11 cellular contexts compared by ENCODE assay signal in genomic region chr10:127908106-127908957, GRCh38. TPM values are rescaled to one million over a fixed set of nuclear protein-coding genes. Genes with fewer than 3 reads are reported as not detected.
A peak's percentile ranks its signal among the peaks of the same experiment; 100 is the strongest.
DNase-seq lines count a peak whose midpoint lies in the region; ATAC-seq and TF ChIP-seq lines count a peak whose summit lies in the region.
"Had no signal": no experiment of that assay in that cellular context is flagged by ENCODE, and none has a peak within 500 bp of the region (broad histone marks: within the 10 kb centered on the region; RNA-seq: fewer than 3 reads in every experiment).

No MANE protein-coding gene starts in this region.

- TF ChIP-seq CTCF in brain microvascular endothelial cell (IDR thresholded peaks at IDR 0.05; ENCODE audit: low read depth, low read length, missing control alignments): no peak
- TF ChIP-seq CTCF in type B pancreatic cell (conservative IDR thresholded peaks at IDR 0.05): no peak

- DNase-seq in activated naive CD8-positive, alpha-beta T cell treated with anti-CD3 and anti-CD28 coated beads for 36 hours: no peak
- peak; percentile 96 for DNase-seq in brain microvascular endothelial cell
- no peak for DNase-seq in type B pancreatic cell (ENCODE audit: extremely low spot score, unreplicated experiment)
- no peak for DNase-seq in NCI-H446 (lab: John Stamatoyannopoulos, UW)
- no peak for DNase-seq in NCI-H1694 (lab: John Stamatoyannopoulos, UW)

- H3K4me1 ChIP-seq in mononuclear cell (ENCODE audit: insufficient read depth, low read length): peaks cover 16% of the 10 kb centered on the region

- no peak for ATAC-seq in GM21717 (IDR thresholded peaks at IDR 0.05; ENCODE audit: unreplicated experiment)

- no peaks in the 10 kb centered on the region for H3K36me3 ChIP-seq in brain microvascular endothelial cell (replicated peaks)

- no peaks in the 10 kb centered on the region for H3K36me3 Mint-ChIP-seq in activated naive CD8-positive, alpha-beta T cell
- peaks cover 1% of the 10 kb centered on the region for H3K36me3 Mint-ChIP-seq in activated naive CD8-positive, alpha-beta T cell treated with anti-CD3 and anti-CD28 coated beads for 36 hours
- H3K36me3 Mint-ChIP-seq in type B pancreatic cell: no peaks in the 10 kb centered on the region
- H3K36me3 Mint-ChIP-seq: CD4-positive, CD25-positive, alpha-beta regulatory T cell had no signal

- H3K4me3 ChIP-seq in brain microvascular endothelial cell (ENCODE audit: low read depth, low read length): peak overlapping the region; percentile 75
- peak overlapping the region; percentile 57 for H3K4me3 ChIP-seq in mononuclear cell (ENCODE audit: low read length)

- H3K9me3 Mint-ChIP-seq in activated naive CD8-positive, alpha-beta T cell (ENCODE audit: low read depth): no peaks in the 10 kb centered on the region
- no peaks in the 10 kb centered on the region for H3K9me3 Mint-ChIP-seq in activated naive CD8-positive, alpha-beta T cell treated with anti-CD3 and anti-CD28 coated beads for 36 hours
- no peaks in the 10 kb centered on the region for H3K9me3 Mint-ChIP-seq in type B pancreatic cell

- peak overlapping the region; percentile 51 for H3K4me3 Mint-ChIP-seq in activated naive CD8-positive, alpha-beta T cell
- H3K4me3 Mint-ChIP-seq in activated naive CD8-positive, alpha-beta T cell treated with anti-CD3 and anti-CD28 coated beads for 36 hours: no peak overlapping the region
- H3K4me3 Mint-ChIP-seq in type B pancreatic cell: peak overlapping the region; percentile 71

- H3K27me3 ChIP-seq in brain microvascular endothelial cell (replicated peaks) (no peaks in the 10 kb centered on the region), mononuclear cell (ENCODE audit: insufficient read depth, low read length) (peaks cover 4% of the 10 kb centered on the region)

- H3K4me1 Mint-ChIP-seq in activated naive CD8-positive, alpha-beta T cell (ENCODE audit: low read depth): no peaks in the 10 kb centered on the region
- no peaks in the 10 kb centered on the region for H3K4me1 Mint-ChIP-seq in activated naive CD8-positive, alpha-beta T cell treated with anti-CD3 and anti-CD28 coated beads for 36 hours
- H3K4me1 Mint-ChIP-seq in type B pancreatic cell (ENCODE audit: unreplicated experiment): peaks cover 11% of the 10 kb centered on the region
- H3K4me1 Mint-ChIP-seq: CD4-positive, CD25-positive, alpha-beta regulatory T cell had no signal

- no peak overlapping the region for H3K27ac Mint-ChIP-seq in activated naive CD8-positive, alpha-beta T cell
- H3K27ac Mint-ChIP-seq in activated naive CD8-positive, alpha-beta T cell treated with anti-CD3 and anti-CD28 coated beads for 36 hours: no peak overlapping the region
- H3K27ac Mint-ChIP-seq in type B pancreatic cell: no peak overlapping the region
- H3K27ac Mint-ChIP-seq: CD4-positive, CD25-positive, alpha-beta regulatory T cell had no signal

- no peaks in the 10 kb centered on the region for H3K9me3 ChIP-seq in mononuclear cell (ENCODE audit: low read depth, low read length)

- peak overlapping the region; percentile 88 for H3K27ac ChIP-seq in brain microvascular endothelial cell

- peaks cover 12% of the 10 kb centered on the region for H3K27me3 Mint-ChIP-seq in activated naive CD8-positive, alpha-beta T cell
- peaks cover 38% of the 10 kb centered on the region for H3K27me3 Mint-ChIP-seq in activated naive CD8-positive, alpha-beta T cell treated with anti-CD3 and anti-CD28 coated beads for 36 hours
- H3K27me3 Mint-ChIP-seq in type B pancreatic cell: peaks cover 46% of the 10 kb centered on the region

- in situ Hi-C loops in brain microvascular endothelial cell (cut with HindIII; ENCODE audit: low pct_ligation_motif_present, low sequenced_read_pairs): loop anchor here (10.0 kb wide), 1 partner anchor 106 kb away; no protein-coding TSS in a partner anchor

RNA-seq across cellular contexts. Expression of gene PTPRE, which starts 1.4 kb away (rescaled TPM):
- 10 to 100 TPM; 21.9 to 26.7 TPM for total RNA-seq in activated naive CD8-positive, alpha-beta T cell treated with anti-CD3 and anti-CD28 coated beads for 36 hours
- 205 TPM for total RNA-seq in mononuclear cell
- 2.5 and 3.6 TPM in 2 replicates for total RNA-seq in type B pancreatic cell (ENCODE audit: low replicate concordance)

RNA-seq across cellular contexts. Expression of gene CLRN3, which starts 15.6 kb away (rescaled TPM):
- not detected for total RNA-seq in activated naive CD8-positive, alpha-beta T cell treated with anti-CD3 and anti-CD28 coated beads for 36 hours
- total RNA-seq in mononuclear cell: not detected
- total RNA-seq in type B pancreatic cell (ENCODE audit: low replicate concordance): 2.2 and 6.6 TPM in 2 replicates
- total RNA-seq: CD4-positive, CD25-positive, alpha-beta regulatory T cell; H1; NCI-H460 had no signal
